In genomic region chr15:93166675-93167074, GRCh38 we compare ENCODE assay signal across 15 cellular contexts.
A peak's percentile ranks its signal among the peaks of the same experiment; 100 is the strongest.
DNase-seq lines count a peak whose midpoint lies in the region; ATAC-seq and TF ChIP-seq lines count a peak whose summit lies in the region.
"Had no signal": no experiment of that assay in that cellular context is flagged by ENCODE, and none has a peak within 500 bp of the region (broad histone marks: within the 10 kb centered on the region; RNA-seq: fewer than 3 reads in every experiment).

No MANE protein-coding gene starts in this region.

- intact Hi-C loops in left cardiac atrium (cut with DNase I), result no loop called here

- no peak overlapping the region for H3K27ac Mint-ChIP-seq in activated naive CD8-positive, alpha-beta T cell treated with anti-CD3 and anti-CD28 coated beads, Interleukin-2, amount 10 ng/mL, durations not matched to agents 7 days and 5 days
- H3K27ac Mint-ChIP-seq in activated naive CD8-positive, alpha-beta T cell treated with anti-CD3 and anti-CD28 coated beads for 36 hours, result no peak overlapping the region
- H3K27ac Mint-ChIP-seq in T-cell, result no peak overlapping the region
- H3K27ac Mint-ChIP-seq in glutamatergic neuron (ENCODE audit: unreplicated experiment), result peak overlapping the region; percentile 91
- H3K27ac Mint-ChIP-seq: CD4-positive, alpha-beta memory T cell had no signal

- DNase-seq in activated naive CD8-positive, alpha-beta T cell treated with anti-CD3 and anti-CD28 coated beads, Interleukin-2, amount 10 ng/mL, durations not matched to agents 7 days and 5 days, result no peak
- no peak for DNase-seq in activated naive CD8-positive, alpha-beta T cell treated with anti-CD3 and anti-CD28 coated beads for 36 hours
- DNase-seq in T-cell (peak in 8 of 34 experiments; percentile 1 to 20 (median 10)), glutamatergic neuron (no peak), left cardiac atrium (no peak), DMS79 treated with DMSO at 0.1 percent for 48 hours (lab: John Stamatoyannopoulos, UW) (no peak)
- DNase-seq in activated CD8-positive, alpha-beta memory T cell treated with anti-CD3 and anti-CD28 coated beads for 24 hours, result no peak
- DNase-seq: BE2C, COR-L47, DMS153, DND-41, GDM1, GM23248, H7 had no signal

- peaks cover 12% of the 10 kb centered on the region for H3K4me1 Mint-ChIP-seq in activated naive CD8-positive, alpha-beta T cell treated with anti-CD3 and anti-CD28 coated beads, Interleukin-2, amount 10 ng/mL, durations not matched to agents 7 days and 5 days
- H3K4me1 Mint-ChIP-seq in activated naive CD8-positive, alpha-beta T cell treated with anti-CD3 and anti-CD28 coated beads for 36 hours, result peaks cover 3% of the 10 kb centered on the region
- peaks cover 5 to 6% (median 6%) of the 10 kb centered on the region in 3 donors for H3K4me1 Mint-ChIP-seq in T-cell
- peaks cover 7% of the 10 kb centered on the region for H3K4me1 Mint-ChIP-seq in glutamatergic neuron (ENCODE audit: low read depth, unreplicated experiment)

- H3K27me3 Mint-ChIP-seq in activated naive CD8-positive, alpha-beta T cell treated with anti-CD3 and anti-CD28 coated beads, Interleukin-2, amount 10 ng/mL, durations not matched to agents 7 days and 5 days, result peaks cover 42% of the 10 kb centered on the region
- peaks cover 33% of the 10 kb centered on the region for H3K27me3 Mint-ChIP-seq in activated naive CD8-positive, alpha-beta T cell treated with anti-CD3 and anti-CD28 coated beads for 36 hours
- H3K27me3 Mint-ChIP-seq in T-cell (peaks cover 22 to 29% of the 10 kb centered on the region in 2 donors), glutamatergic neuron (ENCODE audit: unreplicated experiment) (peaks cover 5% of the 10 kb centered on the region)

- CTCF ChIA-PET in T-cell (lab: Charles Lee), result no interaction called here

- no peak overlapping the region for H3K4me3 Mint-ChIP-seq in activated naive CD8-positive, alpha-beta T cell treated with anti-CD3 and anti-CD28 coated beads, Interleukin-2, amount 10 ng/mL, durations not matched to agents 7 days and 5 days
- no peak overlapping the region for H3K4me3 Mint-ChIP-seq in activated naive CD8-positive, alpha-beta T cell treated with anti-CD3 and anti-CD28 coated beads for 36 hours
- no peak overlapping the region for H3K4me3 Mint-ChIP-seq in T-cell
- no peak overlapping the region for H3K4me3 Mint-ChIP-seq in glutamatergic neuron (ENCODE audit: unreplicated experiment)

- ATAC-seq in activated naive CD8-positive, alpha-beta T cell treated with anti-CD3 and anti-CD28 coated beads, Interleukin-2, amount 10 ng/mL, durations not matched to agents 7 days and 5 days (ENCODE audit: low read depth), result peak; percentile 66
- ATAC-seq in T-cell (replicated peaks in 1 of 4), result peak in 3 of 4 experiments; percentile 23 to 57 (median 30)
- ATAC-seq in left cardiac atrium, result no peak

- no peaks in the 10 kb centered on the region for H3K36me3 Mint-ChIP-seq in activated naive CD8-positive, alpha-beta T cell treated with anti-CD3 and anti-CD28 coated beads, Interleukin-2, amount 10 ng/mL, durations not matched to agents 7 days and 5 days
- H3K36me3 Mint-ChIP-seq in activated naive CD8-positive, alpha-beta T cell treated with anti-CD3 and anti-CD28 coated beads for 36 hours, result no peaks in the 10 kb centered on the region
- H3K36me3 Mint-ChIP-seq in T-cell, result no peaks in the 10 kb centered on the region
- peaks cover 5% of the 10 kb centered on the region for H3K36me3 Mint-ChIP-seq in glutamatergic neuron (ENCODE audit: unreplicated experiment)

- POLR2A ChIA-PET in activated naive CD8-positive, alpha-beta T cell treated with anti-CD3 and anti-CD28 coated beads, Interleukin-2, amount 10 ng/mL, durations not matched to agents 7 days and 5 days (lab: Charles Lee), result no interaction called here
- POLR2A ChIA-PET in T-cell (lab: Charles Lee), result no interaction called here

- H3K9me3 Mint-ChIP-seq in activated naive CD8-positive, alpha-beta T cell treated with anti-CD3 and anti-CD28 coated beads, Interleukin-2, amount 10 ng/mL, durations not matched to agents 7 days and 5 days, result no peaks in the 10 kb centered on the region
- H3K9me3 Mint-ChIP-seq in activated naive CD8-positive, alpha-beta T cell treated with anti-CD3 and anti-CD28 coated beads for 36 hours, result no peaks in the 10 kb centered on the region
- H3K9me3 Mint-ChIP-seq in T-cell, result no peaks in the 10 kb centered on the region
- H3K9me3 Mint-ChIP-seq in glutamatergic neuron (ENCODE audit: unreplicated experiment), result peaks cover 3% of the 10 kb centered on the region

- no peak for TF ChIP-seq CTCF in glutamatergic neuron (IDR thresholded peaks at IDR 0.05; ENCODE audit: partially characterized antibody, unreplicated experiment)

Comparison
In these comparisons a context has a peak if more than half of its experiments do, and no peak if none do; other contexts are left out.
1. ATAC-seq: peak in activated naive CD8-positive, alpha-beta T cell treated with anti-CD3 and anti-CD28 coated beads, Interleukin-2, amount 10 ng/mL, durations not matched to agents 7 days and 5 days (single experiment) and T-cell (3 of 4); none in left cardiac atrium (0 of 2).